Comparison of ENCODE assay signal across 8 cellular contexts in the genomic region with DNA sequence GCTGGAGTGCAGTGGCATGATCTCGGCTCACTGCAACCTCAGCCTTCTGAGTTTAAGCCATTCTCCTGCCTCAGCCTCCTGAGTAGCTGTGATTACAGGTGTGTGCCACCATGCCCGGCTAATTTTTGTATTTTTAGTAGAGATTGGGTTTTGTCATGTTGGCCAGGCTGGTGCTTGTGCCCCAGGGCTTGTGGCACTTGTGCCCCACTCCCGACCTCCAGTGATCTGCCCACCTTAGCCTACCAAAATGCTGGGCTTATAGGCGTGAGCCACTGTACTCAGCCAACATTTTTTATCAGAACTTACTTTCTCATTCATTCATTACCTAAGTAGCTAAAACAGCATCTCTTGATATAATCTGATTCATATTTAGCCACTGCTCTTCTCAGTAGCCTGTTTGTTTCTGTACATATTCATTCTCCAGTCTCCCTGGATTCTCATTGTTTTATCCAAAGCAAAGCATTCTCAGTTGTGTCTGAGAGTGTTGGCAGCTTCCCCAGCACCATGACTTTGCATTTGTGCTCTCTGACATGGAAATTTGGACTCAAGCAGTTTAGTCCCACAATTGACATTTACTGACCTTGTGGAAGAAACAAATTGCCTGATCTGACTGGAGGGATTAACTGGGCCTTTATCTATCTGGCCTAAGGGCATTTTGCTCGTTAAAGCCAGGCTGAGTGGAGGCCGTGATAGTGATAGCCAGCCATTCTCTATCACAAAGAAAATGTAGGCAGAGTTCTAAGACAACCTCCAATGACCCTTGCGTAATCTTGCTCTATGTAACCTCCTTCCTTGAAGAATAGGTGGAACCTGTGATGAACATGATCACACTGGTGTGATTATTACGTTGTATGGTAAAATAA. TPM values are rescaled to one million over a fixed set of nuclear protein-coding genes. Genes with fewer than 3 reads are reported as not detected.
DNase-seq lines count a peak whose midpoint lies in the region; ATAC-seq and TF ChIP-seq lines count a peak whose summit lies in the region.

No MANE protein-coding gene starts in this region.

- H2AFZ ChIP-seq in HCT116 (ENCODE audit: low read depth, low read length, poor library complexity, severe bottlenecking), result no peak overlapping the region
- peak overlapping the region; percentile 61 for H2AFZ ChIP-seq in smooth muscle cell (ENCODE audit: low read depth)

- intact Hi-C loops in HCT116 (cut with micrococcal nuclease), result no loop called here

- CTCF ChIA-PET in HCT116 (lab: Charles Lee), result no interaction called here
- CTCF ChIA-PET in activated CD4-positive, alpha-beta memory T cell treated with anti-CD3 and anti-CD28 coated beads, Interleukin-2, amount 10 ng/mL, durations not matched to agents 7 days and 5 days (lab: Charles Lee), result no interaction called here

- DNase-seq in HCT116 (ENCODE audit: low read depth, low spot score), result no peak
- peak; percentile 95 for DNase-seq in iris pigment epithelial cell (ENCODE audit: low read depth)
- DNase-seq in smooth muscle cell (lab: John Stamatoyannopoulos, UW; ENCODE audit: unreplicated experiment), result no peak
- no peak for DNase-seq in activated gamma-delta T cell treated with Interleukin-2 at 50 U/mL for 16 hours
- no peak for DNase-seq in activated CD4-positive, alpha-beta memory T cell treated with anti-CD3 and anti-CD28 coated beads, Interleukin-2, amount 10 ng/mL, durations not matched to agents 7 days and 5 days
- no peak for DNase-seq in stimulated activated effector memory CD8-positive, alpha-beta T cell treated with anti-CD3 and anti-CD28 coated beads, Interleukin-12 subunit alpha, Interleukin-12 subunit beta, amount 100 ng/mL, for 72 hours (ENCODE audit: low spot score in 2 of 2)

- peaks cover 14 to 41% (median 31%) of the 10 kb centered on the region in 5 experiments for H3K9me3 Mint-ChIP-seq in brain
- peaks cover under 1% of the 10 kb centered on the region for H3K9me3 Mint-ChIP-seq in activated CD4-positive, alpha-beta memory T cell treated with anti-CD3 and anti-CD28 coated beads, Interleukin-2, amount 10 ng/mL, durations not matched to agents 7 days and 5 days
- peaks cover 4% of the 10 kb centered on the region for H3K9me3 Mint-ChIP-seq in stimulated activated effector memory CD8-positive, alpha-beta T cell treated with anti-CD3 and anti-CD28 coated beads, Interleukin-12 subunit alpha, Interleukin-12 subunit beta, amount 100 ng/mL, for 72 hours

- no peak for TF ChIP-seq POLR2A in HCT116 (IDR thresholded peaks at IDR 0.05; ENCODE audit: borderline replicate concordance, extremely low read depth, insufficient read depth, insufficient read length)

- H3K27ac ChIP-seq in HCT116 (ENCODE audit: low read depth, low read length) (no peak overlapping the region), smooth muscle cell (ENCODE audit: low read depth) (peak overlapping the region; percentile 61)

- ATAC-seq in HCT116 (no peak), HG03135 (IDR thresholded peaks at IDR 0.05; ENCODE audit: unreplicated experiment) (no peak)
- ATAC-seq in stimulated activated effector memory CD8-positive, alpha-beta T cell treated with anti-CD3 and anti-CD28 coated beads, Interleukin-12 subunit alpha, Interleukin-12 subunit beta, amount 100 ng/mL, for 72 hours, result no peak

- H3K79me2 ChIP-seq in HCT116 (ENCODE audit: insufficient read depth, low read length) (no peaks in the 10 kb centered on the region), smooth muscle cell (ENCODE audit: low read depth) (no peaks in the 10 kb centered on the region)

- no peak overlapping the region for H3K9ac ChIP-seq in HCT116 (ENCODE audit: low read length)
- no peak overlapping the region for H3K9ac ChIP-seq in smooth muscle cell (ENCODE audit: low read depth)

- H3K4me3 ChIP-seq in HCT116 (replicated peaks in 1 of 2; ENCODE audit: low read depth in 1 of 2, low read length in 2 of 2) (no peak overlapping the region), smooth muscle cell (no peak overlapping the region)

- no peak for TF ChIP-seq CTCF in HCT116 (IDR thresholded peaks at IDR 0.05 in 2 of 3, conservative IDR thresholded peaks at IDR 0.05 in 1 of 3; ENCODE audit: borderline replicate concordance in 1 of 3, insufficient read depth in 1 of 3, low read depth in 2 of 3, low read length in 2 of 3)
- no peak for TF ChIP-seq CTCF in brain (conservative IDR thresholded peaks at IDR 0.05)
- no peak for TF ChIP-seq CTCF in smooth muscle cell (IDR thresholded peaks at IDR 0.05; ENCODE audit: borderline replicate concordance, insufficient read depth, poor library complexity, severe bottlenecking)

- H3K4me3 Mint-ChIP-seq in brain, result no peak overlapping the region
- no peak overlapping the region for H3K4me3 Mint-ChIP-seq in activated CD4-positive, alpha-beta memory T cell treated with anti-CD3 and anti-CD28 coated beads, Interleukin-2, amount 10 ng/mL, durations not matched to agents 7 days and 5 days
- H3K4me3 Mint-ChIP-seq in stimulated activated effector memory CD8-positive, alpha-beta T cell treated with anti-CD3 and anti-CD28 coated beads, Interleukin-12 subunit alpha, Interleukin-12 subunit beta, amount 100 ng/mL, for 72 hours, result no peak overlapping the region

- no peaks in the 10 kb centered on the region for H3K9me2 ChIP-seq in HCT116 (ENCODE audit: insufficient read depth)

- H4K20me1 ChIP-seq in HCT116 (ENCODE audit: insufficient read depth), result no peaks in the 10 kb centered on the region
- no peaks in the 10 kb centered on the region for H4K20me1 ChIP-seq in smooth muscle cell (ENCODE audit: low read depth)

- H3K27me3 Mint-ChIP-seq in brain, result peaks cover 4% of the 10 kb centered on the region
- H3K27me3 Mint-ChIP-seq in activated CD4-positive, alpha-beta memory T cell treated with anti-CD3 and anti-CD28 coated beads, Interleukin-2, amount 10 ng/mL, durations not matched to agents 7 days and 5 days, result peaks cover 8% of the 10 kb centered on the region

- no peak for TF ChIP-seq RAD21 in HCT116 (IDR thresholded peaks at IDR 0.05; ENCODE audit: low read depth)

- no TSS peak for BruUV-seq in HCT116 (replicated peaks; lab: Mats Ljungman, UMichigan)

- no peaks in the 10 kb centered on the region for H3K36me3 ChIP-seq in HCT116 (ENCODE audit: control insufficient read depth in 1 of 2, insufficient read depth in 2 of 2, low read length in 2 of 2)
- no peaks in the 10 kb centered on the region for H3K36me3 ChIP-seq in smooth muscle cell (ENCODE audit: low read depth)

- 52% methylated on average over 8 of the region's 8 CpGs for whole genome bisulfite sequencing in smooth muscle cell (ENCODE audit: low lambda C conversion rate)

- POLR2A ChIA-PET in HCT116 (lab: Charles Lee), result no interaction called here
- POLR2A ChIA-PET in activated CD4-positive, alpha-beta memory T cell treated with anti-CD3 and anti-CD28 coated beads, Interleukin-2, amount 10 ng/mL, durations not matched to agents 7 days and 5 days (lab: Charles Lee), result no interaction called here

- H3K4me2 ChIP-seq in HCT116 (ENCODE audit: low read length) (no peak overlapping the region), smooth muscle cell (peak overlapping the region; percentile 10)

- no peaks in the 10 kb centered on the region for H3F3A ChIP-seq in smooth muscle cell (ENCODE audit: low read depth)

- H3K9me3 ChIP-seq in HCT116 (ENCODE audit: control insufficient read depth in 1 of 2, insufficient read depth in 1 of 2, low read depth in 1 of 2, low read length in 2 of 2) (peaks cover 0 to 4% of the 10 kb centered on the region in 2 experiments; a peak in 1 of 4 replicates), smooth muscle cell (replicated peaks; ENCODE audit: low read depth) (no peaks in the 10 kb centered on the region)

- RAD21 ChIA-PET in HCT116 (lab: Charles Lee; ENCODE audit: low non-redundant PET in 1 of 2, low total read pairs in 2 of 2, uncharacterized antibody in 2 of 2, unreplicated experiment in 2 of 2), result no interaction called here

- H3K4me1 Mint-ChIP-seq in brain, result peaks cover 12% of the 10 kb centered on the region
- no peaks in the 10 kb centered on the region for H3K4me1 Mint-ChIP-seq in activated CD4-positive, alpha-beta memory T cell treated with anti-CD3 and anti-CD28 coated beads, Interleukin-2, amount 10 ng/mL, durations not matched to agents 7 days and 5 days
- no peaks in the 10 kb centered on the region for H3K4me1 Mint-ChIP-seq in stimulated activated effector memory CD8-positive, alpha-beta T cell treated with anti-CD3 and anti-CD28 coated beads, Interleukin-12 subunit alpha, Interleukin-12 subunit beta, amount 100 ng/mL, for 72 hours

- H3K27ac Mint-ChIP-seq in brain, result peak overlapping the region in 4 of 5 experiments; percentile 46 to 95 (median 83)
- H3K27ac Mint-ChIP-seq in activated CD4-positive, alpha-beta memory T cell treated with anti-CD3 and anti-CD28 coated beads, Interleukin-2, amount 10 ng/mL, durations not matched to agents 7 days and 5 days, result no peak overlapping the region
- no peak overlapping the region for H3K27ac Mint-ChIP-seq in stimulated activated effector memory CD8-positive, alpha-beta T cell treated with anti-CD3 and anti-CD28 coated beads, Interleukin-12 subunit alpha, Interleukin-12 subunit beta, amount 100 ng/mL, for 72 hours

- H3K27me3 ChIP-seq in HCT116 (ENCODE audit: insufficient read depth, low read length), result no peaks in the 10 kb centered on the region
- H3K27me3 ChIP-seq in smooth muscle cell (ENCODE audit: low read depth), result no peaks in the 10 kb centered on the region

- H3K4me1 ChIP-seq in HCT116 (ENCODE audit: control insufficient read depth in 1 of 2, insufficient read depth in 2 of 2, low read length in 2 of 2) (peaks cover 0 to 5% of the 10 kb centered on the region in 2 experiments; a peak in 1 of 4 replicates), smooth muscle cell (ENCODE audit: low read depth) (peaks cover 5% of the 10 kb centered on the region)

- peaks cover 4% of the 10 kb centered on the region for H3K36me3 Mint-ChIP-seq in brain
- peaks cover 1% of the 10 kb centered on the region for H3K36me3 Mint-ChIP-seq in activated CD4-positive, alpha-beta memory T cell treated with anti-CD3 and anti-CD28 coated beads, Interleukin-2, amount 10 ng/mL, durations not matched to agents 7 days and 5 days (ENCODE audit: low read depth)
- no peaks in the 10 kb centered on the region for H3K36me3 Mint-ChIP-seq in stimulated activated effector memory CD8-positive, alpha-beta T cell treated with anti-CD3 and anti-CD28 coated beads, Interleukin-12 subunit alpha, Interleukin-12 subunit beta, amount 100 ng/mL, for 72 hours

RNA-seq across cellular contexts. Expression of a gene that starts 44.9 kb away (rescaled TPM):
- not detected for total RNA-seq in HCT116 (2021; ENCODE audit: unreplicated experiment)
- not detected in 2 replicates for polyA plus RNA-seq in HCT116 (2012)
- polyA plus RNA-seq in brain (ENCODE audit: insufficient read depth, low read depth, low replicate concordance), result not detected
- 0.40 and 0.81 TPM in 2 replicates for total RNA-seq in smooth muscle cell
- 0.43 and 0.51 TPM in 2 replicates for polyA plus RNA-seq in smooth muscle cell
- not detected for total RNA-seq in activated CD4-positive, alpha-beta memory T cell treated with anti-CD3 and anti-CD28 coated beads, Interleukin-2, amount 10 ng/mL, durations not matched to agents 7 days and 5 days

RNA-seq across cellular contexts. Expression of a gene that starts 52.9 kb away (rescaled TPM):
- total RNA-seq in HCT116 (2021; ENCODE audit: unreplicated experiment) (10.0 TPM), smooth muscle cell (65.1 and 73.2 TPM in 2 replicates)
- 3.4 and 4.8 TPM in 2 replicates for polyA plus RNA-seq in HCT116 (2012)
- polyA plus RNA-seq in brain (ENCODE audit: insufficient read depth, low read depth, low replicate concordance) (20.9 TPM), smooth muscle cell (53.8 and 76.9 TPM in 2 replicates)
- total RNA-seq in activated CD4-positive, alpha-beta memory T cell treated with anti-CD3 and anti-CD28 coated beads, Interleukin-2, amount 10 ng/mL, durations not matched to agents 7 days and 5 days, result 10 to 100 TPM; 27.3 to 29.3 TPM

Comparison
In these comparisons a context has a peak if more than half of its experiments do, and no peak if none do; other contexts are left out.
1. H3K27ac Mint-ChIP-seq: peak in brain (4 of 5); none in activated CD4-positive, alpha-beta memory T cell treated with anti-CD3 and anti-CD28 coated beads, Interleukin-2, amount 10 ng/mL, durations not matched to agents 7 days and 5 days (single experiment) and stimulated activated effector memory CD8-positive, alpha-beta T cell treated with anti-CD3 and anti-CD28 coated beads, Interleukin-12 subunit alpha, Interleukin-12 subunit beta, amount 100 ng/mL, for 72 hours (single experiment).